ENCODE assay signal across 1 cellular context in the genomic region with DNA sequence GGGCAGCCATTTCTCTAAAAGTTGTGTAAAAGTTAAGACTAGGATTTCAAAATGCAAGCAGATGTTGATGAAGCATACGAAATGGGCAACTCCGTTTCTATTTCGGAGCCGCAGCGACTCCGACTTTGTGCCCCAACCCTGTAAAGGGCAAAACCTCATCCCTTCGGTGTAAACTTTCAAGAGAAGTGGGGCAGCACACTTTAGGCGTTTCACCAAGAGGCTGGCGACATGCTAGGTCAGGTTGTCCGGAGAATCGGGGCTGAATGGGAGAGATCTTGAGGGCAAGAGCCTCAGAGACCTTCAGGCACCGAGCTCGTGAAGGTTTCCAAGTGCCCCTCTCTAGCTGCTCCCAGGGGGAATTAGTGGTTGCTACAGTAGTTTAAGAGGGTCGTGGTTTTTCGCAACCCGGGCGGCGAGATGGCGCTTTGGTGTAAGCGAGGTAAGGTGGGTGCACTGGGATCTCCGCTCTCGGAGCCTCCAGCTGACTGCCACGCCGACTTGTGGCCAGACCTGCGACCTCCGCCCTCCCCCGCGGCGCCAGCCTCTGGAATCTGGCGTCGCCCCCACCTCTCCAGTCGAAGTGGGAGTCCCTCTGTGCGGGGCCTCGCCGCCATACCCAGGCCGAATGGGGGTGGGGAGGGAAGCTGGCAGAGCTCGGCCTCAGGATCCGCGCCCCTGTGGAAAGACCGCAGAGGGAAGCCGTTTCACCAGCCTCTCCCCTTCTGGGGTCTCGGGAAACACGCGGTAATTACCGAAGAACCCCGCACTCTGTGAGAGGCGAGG.
TF ChIP-seq lines count a peak whose summit lies in the region.

No MANE protein-coding gene starts in this region.

TF ChIP-seq in K562, 482 proteins besides CTCF, POLR2A, EP300 and RAD21 (continued from another document):
- TF ChIP-seq MXI1 (IDR thresholded peaks at IDR 0.05; ENCODE audit: low read depth, low read length) (peak; percentile 41; the same call in 1 of the 2 replicates), NONO (IDR thresholded peaks at IDR 0.05; ENCODE audit: low read depth in 2 of 2, low read length in 1 of 2) (0 out of 4 replicates have a peak, but pooled peaks of 1 of the 2 experiments have one; percentile 14), POLR2AphosphoS5 (IDR thresholded peaks at IDR 0.05; ENCODE audit: control insufficient read depth, insufficient read depth, low read depth, low read length) (peak; percentile 46; the same call in 1 of the 2 replicates), SOX6 (IDR thresholded peaks at IDR 0.05) (no peak), ZBTB7A (IDR thresholded peaks at IDR 0.05; ENCODE audit: borderline replicate concordance, control insufficient read depth, low read depth, low read length) (peak; percentile 80; the same call in 1 of the 2 replicates), ERF (CRISPR knock-in tag; IDR thresholded peaks at IDR 0.05) (0 out of 2 replicates have a peak, but pooled peaks have one; percentile 53), ZNF165 (CRISPR knock-in tag; IDR thresholded peaks at IDR 0.05; ENCODE audit: borderline replicate concordance) (no peak), JUND (IDR thresholded peaks at IDR 0.05; ENCODE audit: borderline replicate concordance, low read depth, low read length) (peak; percentile 18; the same call in 1 of the 2 replicates), JUND (tag; IDR thresholded peaks at IDR 0.05; ENCODE audit: borderline replicate concordance, low read depth, low read length) (no peak; the same call in 2 of the 3 replicates), ZNF384 (IDR thresholded peaks at IDR 0.05; ENCODE audit: low read depth, low read length) (0 out of 2 replicates have a peak, but pooled peaks have one; percentile 6), MLLT1 (IDR thresholded peaks at IDR 0.05) (peak in 1 of 2 experiments; percentile 71; a peak in 1 of 4 replicates), HLTF (IDR thresholded peaks at IDR 0.05) (0 out of 2 replicates have a peak, but pooled peaks have one; percentile 6), L3MBTL2 (IDR thresholded peaks at IDR 0.05) (0 out of 2 replicates have a peak, but pooled peaks have one; percentile 18), STAG1 (CRISPR knock-in tag; IDR thresholded peaks at IDR 0.05; ENCODE audit: borderline replicate concordance) (peak; percentile 9; the same call in 1 of the 2 replicates), SMARCC2 (IDR thresholded peaks at IDR 0.05; ENCODE audit: low read depth) (0 out of 2 replicates have a peak, but pooled peaks have one; percentile 41), E2F6 (IDR thresholded peaks at IDR 0.05; ENCODE audit: borderline replicate concordance in 1 of 2, extremely low read depth in 1 of 2, insufficient read depth in 1 of 2, insufficient read length in 1 of 2, low read depth in 1 of 2, low read length in 1 of 2, poor library complexity in 1 of 2, severe bottlenecking in 1 of 2) (peak; percentile 2 to 35), ZBTB9 (CRISPR knock-in tag; IDR thresholded peaks at IDR 0.05) (0 out of 2 replicates have a peak, but pooled peaks have one; percentile 24), TGIF2 (CRISPR knock-in tag; IDR thresholded peaks at IDR 0.05) (0 out of 2 replicates have a peak, but pooled peaks have one; percentile 7), ZEB2 (IDR thresholded peaks at IDR 0.05) (peak; percentile 39; the same call in 1 of the 2 replicates), BRCA1 (IDR thresholded peaks at IDR 0.05) (no peak), BRCA1 (CRISPR knock-in tag; IDR thresholded peaks at IDR 0.05) (peak; percentile 22; the same call in 1 of the 2 replicates), ZFX (CRISPR knock-in tag; IDR thresholded peaks at IDR 0.05) (no peak), RBBP5 (IDR thresholded peaks at IDR 0.05; ENCODE audit: borderline replicate concordance, insufficient read depth, low read length, poor library complexity, severe bottlenecking) (peak; percentile 86), CHD2 (IDR thresholded peaks at IDR 0.05; ENCODE audit: low read depth, low read length) (no peak), SAP30 (IDR thresholded peaks at IDR 0.05; ENCODE audit: borderline replicate concordance, insufficient read depth, low read depth, low read length, poor library complexity, severe bottlenecking) (peak; percentile 40), SMARCA4 (IDR thresholded peaks at IDR 0.05) (0 out of 2 replicates have a peak, but pooled peaks have one; percentile 18), TRIM24 (IDR thresholded peaks at IDR 0.05) (0 out of 4 replicates have a peak, but pooled peaks of 1 of the 2 experiments have one; percentile 22), JUN (IDR thresholded peaks at IDR 0.05; ENCODE audit: borderline replicate concordance, low read depth, low read length) (no peak), JUN (CRISPR knock-in tag; IDR thresholded peaks at IDR 0.05; ENCODE audit: borderline replicate concordance) (no peak), ZKSCAN8 (CRISPR knock-in tag; IDR thresholded peaks at IDR 0.05) (no peak), ZNF23 (CRISPR knock-in tag; IDR thresholded peaks at IDR 0.05) (no peak), NFXL1 (CRISPR knock-in tag; IDR thresholded peaks at IDR 0.05) (0 out of 2 replicates have a peak, but pooled peaks have one; percentile 59), TFAP4 (CRISPR knock-in tag; IDR thresholded peaks at IDR 0.05; ENCODE audit: borderline replicate concordance) (peak; percentile 97), SMC3 (conservative IDR thresholded peaks at IDR 0.05; ENCODE audit: insufficient read depth, low read depth, low read length) (no peak; the same call in 1 of the 2 replicates), KLF1 (tag; IDR thresholded peaks at IDR 0.05) (peak; percentile 11; the same call in 1 of the 2 replicates), HMGN3 (IDR thresholded peaks at IDR 0.05; ENCODE audit: borderline replicate concordance, extremely low read depth, insufficient read length, low read depth, low read length) (peak; percentile 63), ZNF551 (CRISPR knock-in tag; IDR thresholded peaks at IDR 0.05) (no peak), CHD1 (IDR thresholded peaks at IDR 0.05; ENCODE audit: low read length) (peak; percentile 100), SRSF3 (IDR thresholded peaks at IDR 0.05; ENCODE audit: insufficient read depth, low read length) (peak; percentile 95; the same call in 1 of the 2 replicates), KDM5B (IDR thresholded peaks at IDR 0.05; ENCODE audit: insufficient replicate concordance, low read depth, low read length) (peak; percentile 73), HNRNPLL (IDR thresholded peaks at IDR 0.05; ENCODE audit: low read depth, low read length, poor library complexity, severe bottlenecking) (peak; percentile 36), EGR1 (conservative IDR thresholded peaks at IDR 0.05) (peak; percentile 83)
- TF ChIP-seq, protein P1, sequence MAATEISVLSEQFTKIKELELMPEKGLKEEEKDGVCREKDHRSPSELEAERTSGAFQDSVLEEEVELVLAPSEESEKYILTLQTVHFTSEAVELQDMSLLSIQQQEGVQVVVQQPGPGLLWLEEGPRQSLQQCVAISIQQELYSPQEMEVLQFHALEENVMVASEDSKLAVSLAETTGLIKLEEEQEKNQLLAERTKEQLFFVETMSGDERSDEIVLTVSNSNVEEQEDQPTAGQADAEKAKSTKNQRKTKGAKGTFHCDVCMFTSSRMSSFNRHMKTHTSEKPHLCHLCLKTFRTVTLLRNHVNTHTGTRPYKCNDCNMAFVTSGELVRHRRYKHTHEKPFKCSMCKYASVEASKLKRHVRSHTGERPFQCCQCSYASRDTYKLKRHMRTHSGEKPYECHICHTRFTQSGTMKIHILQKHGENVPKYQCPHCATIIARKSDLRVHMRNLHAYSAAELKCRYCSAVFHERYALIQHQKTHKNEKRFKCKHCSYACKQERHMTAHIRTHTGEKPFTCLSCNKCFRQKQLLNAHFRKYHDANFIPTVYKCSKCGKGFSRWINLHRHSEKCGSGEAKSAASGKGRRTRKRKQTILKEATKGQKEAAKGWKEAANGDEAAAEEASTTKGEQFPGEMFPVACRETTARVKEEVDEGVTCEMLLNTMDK (IDR thresholded peaks at IDR 0.05; ENCODE audit: borderline replicate concordance, insufficient read depth, low read depth, low read length, poor library complexity, severe bottlenecking): peak; percentile 18
- TF ChIP-seq, protein P2, sequence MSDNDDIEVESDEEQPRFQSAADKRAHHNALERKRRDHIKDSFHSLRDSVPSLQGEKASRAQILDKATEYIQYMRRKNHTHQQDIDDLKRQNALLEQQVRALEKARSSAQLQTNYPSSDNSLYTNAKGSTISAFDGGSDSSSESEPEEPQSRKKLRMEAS (CRISPR knock-in tag; IDR thresholded peaks at IDR 0.05): peak; percentile 10; the same call in 1 of the 2 replicates
- TF ChIP-seq, protein P3, sequence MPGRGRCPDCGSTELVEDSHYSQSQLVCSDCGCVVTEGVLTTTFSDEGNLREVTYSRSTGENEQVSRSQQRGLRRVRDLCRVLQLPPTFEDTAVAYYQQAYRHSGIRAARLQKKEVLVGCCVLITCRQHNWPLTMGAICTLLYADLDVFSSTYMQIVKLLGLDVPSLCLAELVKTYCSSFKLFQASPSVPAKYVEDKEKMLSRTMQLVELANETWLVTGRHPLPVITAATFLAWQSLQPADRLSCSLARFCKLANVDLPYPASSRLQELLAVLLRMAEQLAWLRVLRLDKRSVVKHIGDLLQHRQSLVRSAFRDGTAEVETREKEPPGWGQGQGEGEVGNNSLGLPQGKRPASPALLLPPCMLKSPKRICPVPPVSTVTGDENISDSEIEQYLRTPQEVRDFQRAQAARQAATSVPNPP (IDR thresholded peaks at IDR 0.05; ENCODE audit: borderline replicate concordance, insufficient read depth, insufficient read length): no peak
- TF ChIP-seq, protein P4, sequence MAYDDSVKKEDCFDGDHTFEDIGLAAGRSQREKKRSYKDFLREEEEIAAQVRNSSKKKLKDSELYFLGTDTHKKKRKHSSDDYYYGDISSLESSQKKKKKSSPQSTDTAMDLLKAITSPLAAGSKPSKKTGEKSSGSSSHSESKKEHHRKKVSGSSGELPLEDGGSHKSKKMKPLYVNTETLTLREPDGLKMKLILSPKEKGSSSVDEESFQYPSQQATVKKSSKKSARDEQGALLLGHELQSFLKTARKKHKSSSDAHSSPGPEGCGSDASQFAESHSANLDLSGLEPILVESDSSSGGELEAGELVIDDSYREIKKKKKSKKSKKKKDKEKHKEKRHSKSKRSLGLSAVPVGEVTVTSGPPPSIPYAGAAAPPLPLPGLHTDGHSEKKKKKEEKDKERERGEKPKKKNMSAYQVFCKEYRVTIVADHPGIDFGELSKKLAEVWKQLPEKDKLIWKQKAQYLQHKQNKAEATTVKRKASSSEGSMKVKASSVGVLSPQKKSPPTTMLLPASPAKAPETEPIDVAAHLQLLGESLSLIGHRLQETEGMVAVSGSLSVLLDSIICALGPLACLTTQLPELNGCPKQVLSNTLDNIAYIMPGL (CRISPR knock-in tag; IDR thresholded peaks at IDR 0.05): 0 out of 2 replicates have a peak, but pooled peaks have one; percentile 85
